In genomic region chr16:82967424-82967823, GRCh38 we compare ENCODE assay signal across 28 cellular contexts.
"Had no signal": no experiment of that assay in that cellular context is flagged by ENCODE, and none has a peak within 500 bp of the region (broad histone marks: within the 10 kb centered on the region; RNA-seq: fewer than 3 reads in every experiment).

No MANE protein-coding gene starts in this region.

- H3K27ac ChIP-seq: stomach, suprapubic skin, testis, thoracic aorta, thyroid gland, tibial artery, tibial nerve, transverse colon, upper lobe of left lung, upper lobe of right lung, uterus, vagina had no signal

- H3K4me3 Mint-ChIP-seq: stimulated activated effector memory CD8-positive, alpha-beta T cell treated with anti-CD3 and anti-CD28 coated beads, Interleukin-12 subunit alpha, Interleukin-12 subunit beta, amount 100 ng/mL, for 72 hours; stimulated activated memory B cell treated with anti-CD40 and anti-IgM and Interleukin-4, amounts not matched to agents 10 μg/mL and 1 μg/mL and 100 μg/mL, for 72 hours; stimulated activated naive B cell treated with anti-CD40 and anti-IgM and Interleukin-4, amounts not matched to agents 10 μg/mL and 1 μg/mL and 100 μg/mL, for 72 hours; stimulated activated naive CD8-positive, alpha-beta T cell treated with anti-CD3 and anti-CD28 coated beads, Interleukin-15, amount 100 ng/mL, for 72 hours; stimulated activated naive CD8-positive, alpha-beta T cell treated with anti-CD3 and anti-CD28 coated beads, Interleukin-15, Interleukin-2, amounts not matched to agents 100 ng/mL and 50 ng/mL, for 24 hours; type B pancreatic cell had no signal

- H3K36me3 ChIP-seq: stomach, suprapubic skin, thoracic aorta, thyroid gland, tibial artery, tibial nerve, transverse colon, upper lobe of left lung, upper lobe of right lung, uterus, vagina had no signal

- H3K4me1 Mint-ChIP-seq: stimulated activated effector memory CD8-positive, alpha-beta T cell treated with anti-CD3 and anti-CD28 coated beads, Interleukin-12 subunit alpha, Interleukin-12 subunit beta, amount 100 ng/mL, for 72 hours; stimulated activated memory B cell treated with anti-CD40 and anti-IgM and Interleukin-4, amounts not matched to agents 10 μg/mL and 1 μg/mL and 100 μg/mL, for 72 hours; stimulated activated naive B cell treated with anti-CD40 and anti-IgM and Interleukin-4, amounts not matched to agents 10 μg/mL and 1 μg/mL and 100 μg/mL, for 72 hours; stimulated activated naive CD8-positive, alpha-beta T cell treated with anti-CD3 and anti-CD28 coated beads, Interleukin-15, amount 100 ng/mL, for 72 hours had no signal

- H3K9me3 Mint-ChIP-seq: stimulated activated effector memory CD8-positive, alpha-beta T cell treated with anti-CD3 and anti-CD28 coated beads, Interleukin-12 subunit alpha, Interleukin-12 subunit beta, amount 100 ng/mL, for 72 hours had no signal

- ATAC-seq: stimulated activated effector memory CD8-positive, alpha-beta T cell treated with anti-CD3 and anti-CD28 coated beads, Interleukin-12 subunit alpha, Interleukin-12 subunit beta, amount 100 ng/mL, for 72 hours; stimulated activated memory B cell treated with anti-CD40 and anti-IgM and Interleukin-4, amounts not matched to agents 10 μg/mL and 1 μg/mL and 100 μg/mL, for 72 hours; stimulated activated naive B cell treated with anti-CD40 and anti-IgM and Interleukin-4, amounts not matched to agents 10 μg/mL and 1 μg/mL and 100 μg/mL, for 72 hours; stimulated activated naive CD8-positive, alpha-beta T cell treated with anti-CD3 and anti-CD28 coated beads, Interleukin-15, amount 100 ng/mL, for 72 hours; stimulated activated naive CD8-positive, alpha-beta T cell treated with anti-CD3 and anti-CD28 coated beads, Interleukin-15, Interleukin-2, amounts not matched to agents 100 U/mL and 50 U/mL, for 24 hours; upper lobe of right lung had no signal

- DNase-seq: stimulated activated CD4-positive, alpha-beta T cell treated with anti-CD3 and anti-CD28 coated beads, Interleukin-2, amount 100 ng/mL, for 48 hours; stimulated activated CD4-positive, alpha-beta T cell treated with anti-CD3 and anti-CD28 coated beads, Interleukin-4, amount 100 ng/mL, for 1 hour; stimulated activated CD4-positive, alpha-beta T cell treated with anti-CD3 and anti-CD28 coated beads, Interleukin-4, amount 100 ng/mL, for 24 hours; stimulated activated CD4-positive, alpha-beta T cell treated with anti-CD3 and anti-CD28 coated beads, Interleukin-4, amount 100 ng/mL, for 4 hours; stimulated activated CD8-positive, alpha-beta memory T cell treated with anti-CD3 and anti-CD28 coated beads, Interleukin-4, amount 100 ng/mL, for 48 hours; stimulated activated naive B cell treated with anti-CD40 and anti-IgM and Interleukin-4, amounts not matched to agents 10 μg/mL and 1 μg/mL and 100 μg/mL, for 72 hours; stimulated activated naive CD4-positive, alpha-beta T cell; stimulated activated naive CD4-positive, alpha-beta T cell treated with Interleukin-2 at 50 U/mL for 16 hours; stimulated activated naive CD8-positive, alpha-beta T cell treated with anti-CD3 and anti-CD28 coated beads, Interleukin-15, amount 100 ng/mL, for 72 hours; stimulated activated naive CD8-positive, alpha-beta T cell treated with anti-CD3 and anti-CD28 coated beads, Interleukin-15, Interleukin-2, amounts not matched to agents 100 U/mL and 50 U/mL, for 24 hours; stomach; substantia nigra; testis; thyroid gland; tibial artery; transverse colon; trophoblast cell; upper lobe of left lung; upper lobe of right lung; uterus had no signal

- H3K36me3 Mint-ChIP-seq: stimulated activated effector memory CD8-positive, alpha-beta T cell treated with anti-CD3 and anti-CD28 coated beads, Interleukin-12 subunit alpha, Interleukin-12 subunit beta, amount 100 ng/mL, for 72 hours; stimulated activated memory B cell treated with anti-CD40 and anti-IgM and Interleukin-4, amounts not matched to agents 10 μg/mL and 1 μg/mL and 100 μg/mL, for 72 hours; stimulated activated naive B cell treated with anti-CD40 and anti-IgM and Interleukin-4, amounts not matched to agents 10 μg/mL and 1 μg/mL and 100 μg/mL, for 72 hours; type B pancreatic cell had no signal

- H3K27me3 Mint-ChIP-seq: stimulated activated memory B cell treated with anti-CD40 and anti-IgM and Interleukin-4, amounts not matched to agents 10 μg/mL and 1 μg/mL and 100 μg/mL, for 72 hours; stimulated activated naive B cell treated with anti-CD40 and anti-IgM and Interleukin-4, amounts not matched to agents 10 μg/mL and 1 μg/mL and 100 μg/mL, for 72 hours; stimulated activated naive CD8-positive, alpha-beta T cell treated with anti-CD3 and anti-CD28 coated beads, Interleukin-15, amount 100 ng/mL, for 72 hours; stimulated activated naive CD8-positive, alpha-beta T cell treated with anti-CD3 and anti-CD28 coated beads, Interleukin-15, Interleukin-2, amounts not matched to agents 100 ng/mL and 50 ng/mL, for 24 hours had no signal

- H3K27ac Mint-ChIP-seq: stimulated activated effector memory CD8-positive, alpha-beta T cell treated with anti-CD3 and anti-CD28 coated beads, Interleukin-12 subunit alpha, Interleukin-12 subunit beta, amount 100 ng/mL, for 72 hours; stimulated activated memory B cell treated with anti-CD40 and anti-IgM and Interleukin-4, amounts not matched to agents 10 μg/mL and 1 μg/mL and 100 μg/mL, for 72 hours; stimulated activated naive B cell treated with anti-CD40 and anti-IgM and Interleukin-4, amounts not matched to agents 10 μg/mL and 1 μg/mL and 100 μg/mL, for 72 hours; stimulated activated naive CD8-positive, alpha-beta T cell treated with anti-CD3 and anti-CD28 coated beads, Interleukin-15, amount 100 ng/mL, for 72 hours; stimulated activated naive CD8-positive, alpha-beta T cell treated with anti-CD3 and anti-CD28 coated beads, Interleukin-15, Interleukin-2, amounts not matched to agents 100 ng/mL and 50 ng/mL, for 24 hours; type B pancreatic cell had no signal

- H3K27me3 ChIP-seq: stomach, suprapubic skin, testis, thyroid gland, tibial artery, tibial nerve, transverse colon, upper lobe of left lung, upper lobe of right lung, uterus, vagina had no signal

- H3K4me1 ChIP-seq: stomach, suprapubic skin, testis, thyroid gland, tibial artery, tibial nerve, transverse colon, upper lobe of left lung, upper lobe of right lung, uterus, vagina had no signal

- H3K4me3 ChIP-seq: stomach, suprapubic skin, testis, thoracic aorta, thyroid gland, tibial artery, tibial nerve, transverse colon, upper lobe of left lung, upper lobe of right lung, uterus, vagina had no signal

- H3K9me3 ChIP-seq: suprapubic skin, testis, thoracic aorta, thyroid gland, tibial artery, tibial nerve, transverse colon, upper lobe of left lung, upper lobe of right lung, uterus, vagina had no signal
